ENCODE assay signal across 1 cellular context in genomic region chr7:12239821-12240220, GRCh38.
TF ChIP-seq lines count a peak whose summit lies in the region.

No MANE protein-coding gene starts in this region.

TF ChIP-seq in K562, 482 proteins besides CTCF, POLR2A, EP300 and RAD21 (continued from another document):
- TF ChIP-seq, protein P1, sequence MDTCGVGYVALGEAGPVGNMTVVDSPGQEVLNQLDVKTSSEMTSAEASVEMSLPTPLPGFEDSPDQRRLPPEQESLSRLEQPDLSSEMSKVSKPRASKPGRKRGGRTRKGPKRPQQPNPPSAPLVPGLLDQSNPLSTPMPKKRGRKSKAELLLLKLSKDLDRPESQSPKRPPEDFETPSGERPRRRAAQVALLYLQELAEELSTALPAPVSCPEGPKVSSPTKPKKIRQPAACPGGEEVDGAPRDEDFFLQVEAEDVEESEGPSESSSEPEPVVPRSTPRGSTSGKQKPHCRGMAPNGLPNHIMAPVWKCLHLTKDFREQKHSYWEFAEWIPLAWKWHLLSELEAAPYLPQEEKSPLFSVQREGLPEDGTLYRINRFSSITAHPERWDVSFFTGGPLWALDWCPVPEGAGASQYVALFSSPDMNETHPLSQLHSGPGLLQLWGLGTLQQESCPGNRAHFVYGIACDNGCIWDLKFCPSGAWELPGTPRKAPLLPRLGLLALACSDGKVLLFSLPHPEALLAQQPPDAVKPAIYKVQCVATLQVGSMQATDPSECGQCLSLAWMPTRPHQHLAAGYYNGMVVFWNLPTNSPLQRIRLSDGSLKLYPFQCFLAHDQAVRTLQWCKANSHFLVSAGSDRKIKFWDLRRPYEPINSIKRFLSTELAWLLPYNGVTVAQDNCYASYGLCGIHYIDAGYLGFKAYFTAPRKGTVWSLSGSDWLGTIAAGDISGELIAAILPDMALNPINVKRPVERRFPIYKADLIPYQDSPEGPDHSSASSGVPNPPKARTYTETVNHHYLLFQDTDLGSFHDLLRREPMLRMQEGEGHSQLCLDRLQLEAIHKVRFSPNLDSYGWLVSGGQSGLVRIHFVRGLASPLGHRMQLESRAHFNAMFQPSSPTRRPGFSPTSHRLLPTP (IDR thresholded peaks at IDR 0.05; ENCODE audit: borderline replicate concordance, extremely low read depth, insufficient read length): no peak
